Comparison of ENCODE assay signal across 8 cellular contexts in genomic region chr20:18287915-18288747, GRCh38. TPM values are rescaled to one million over a fixed set of nuclear protein-coding genes. Genes with fewer than 3 reads are reported as not detected.
DNase-seq lines count a peak whose midpoint lies in the region; ATAC-seq, FAIRE-seq and TF ChIP-seq lines count a peak whose summit lies in the region.

ZNF133 (plus strand) TSS chr20:18288527; CDS start chr20:18305687, 17,160 bp downstream.

- peak within 1 kb of the TSS; percentile 97 for H3K4me3 Mint-ChIP-seq in T-helper 17 cell

- FAIRE-seq in urothelium cell line (lab: Jason Lieb, UNC), result peak; percentile 20

- H3K4me1 Mint-ChIP-seq in T-helper 17 cell, result peaks cover 30% of the 10 kb centered on the region

- TF ChIP-seq CTCF in ascending aorta (IDR thresholded peaks at IDR 0.05), result no peak

- DNase-seq in NCI-H187 (lab: John Stamatoyannopoulos, UW) (peak; percentile 76 to 78), T-helper 17 cell (peak; percentile 87 to 98 (median 89)), ascending aorta (ENCODE audit: low spot score in 2 of 2) (peak; percentile 84 to 98), right cardiac atrium (peak; percentile 96 to 99 (median 98)), pulmonary artery endothelial cell (ENCODE audit: low read depth, low spot score) (peak; percentile 73), urothelium cell line (ENCODE audit: low spot score) (peak; percentile 93)

- ATAC-seq in GM18502 (IDR thresholded peaks at IDR 0.05; ENCODE audit: poor library complexity, unreplicated experiment), result peak; percentile 98
- peak; percentile 96 for ATAC-seq in HG02943 (IDR thresholded peaks at IDR 0.05; ENCODE audit: low read depth, unreplicated experiment)
- ATAC-seq in T-helper 17 cell, result peak; percentile 96
- ATAC-seq in right cardiac atrium, result peak; percentile 99 to 100

- peaks cover 0 to 19% of the 10 kb centered on the region in 2 donors for H3K36me3 ChIP-seq in ascending aorta

- H3K27me3 Mint-ChIP-seq in T-helper 17 cell, result peaks cover 17% of the 10 kb centered on the region

- H3K4me3 ChIP-seq in ascending aorta, result peak within 1 kb of the TSS; percentile 77 to 87
- H3K4me3 ChIP-seq in right cardiac atrium (ENCODE audit: low read length), result peak within 1 kb of the TSS; percentile 54

- H3K27ac ChIP-seq in ascending aorta (peak within 1 kb of the TSS; percentile 90 to 96), right cardiac atrium (ENCODE audit: low read length) (peak within 1 kb of the TSS; percentile 85)

- H3K27me3 ChIP-seq in ascending aorta (no peaks in the 10 kb centered on the region), right cardiac atrium (ENCODE audit: control insufficient read depth, insufficient read depth) (no peaks in the 10 kb centered on the region)

- intact Hi-C loops in ascending aorta (cut with DNase I) (loop anchor here (1.0 to 10.0 kb wide), 9 partner anchors 151 to 1713 kb away; partner anchors contain the start of genes DTD1, DZANK1, KAT14 and MGME1), right cardiac atrium (cut with DNase I) (no loop called here)

- under 1% methylated on average over 63 of the region's 63 CpGs for WGBS in right cardiac atrium

- H3K36me3 Mint-ChIP-seq in T-helper 17 cell (ENCODE audit: low read depth), result peaks cover 16% of the 10 kb centered on the region

- peaks cover 0 to 7% of the 10 kb centered on the region in 2 donors for H3K4me1 ChIP-seq in ascending aorta
- peaks cover 5% of the 10 kb centered on the region for H3K4me1 ChIP-seq in right cardiac atrium (ENCODE audit: control insufficient read depth, insufficient read depth, low read length)

- H3K27ac Mint-ChIP-seq in T-helper 17 cell, result peak within 1 kb of the TSS; percentile 98

- H3K9me3 ChIP-seq in T-helper 17 cell (ENCODE audit: control insufficient read depth, low read length, poor library complexity, severe bottlenecking) (no peaks in the 10 kb centered on the region), ascending aorta (peaks cover 2 to 19% of the 10 kb centered on the region in 2 donors), right cardiac atrium (ENCODE audit: control insufficient read depth, low read length) (peaks cover 2% of the 10 kb centered on the region)

RNA-seq across cellular contexts. Expression of gene ZNF133, which starts in this region (rescaled TPM):
- total RNA-seq in T-helper 17 cell, result 1 to 10 TPM; 5.9 to 7.8 TPM
- 0.85 TPM for total RNA-seq in ascending aorta
- total RNA-seq in right cardiac atrium, result 10 to 100 TPM in 2 of 4 donors, 1 to 10 TPM in 2; 8.5 to 11.0 (median 10.3) TPM
- 7.8 TPM for polyA plus RNA-seq in right cardiac atrium
- 16.2 and 16.7 TPM in 2 replicates for total RNA-seq in pulmonary artery endothelial cell

Comparison
In these comparisons a context has a peak if more than half of its experiments do, and no peak if none do; other contexts are left out.
1. Peak in every context shown above with its lines: DNase-seq, ATAC-seq, H3K4me3 ChIP-seq and H3K27ac ChIP-seq.
2. Peak in DNase-seq, H3K4me3 ChIP-seq and H3K27ac ChIP-seq in ascending aorta; RNA of the gene not detected or under 1 TPM.